Comparison of ENCODE assay signal across 1 cellular context in the genomic region with DNA sequence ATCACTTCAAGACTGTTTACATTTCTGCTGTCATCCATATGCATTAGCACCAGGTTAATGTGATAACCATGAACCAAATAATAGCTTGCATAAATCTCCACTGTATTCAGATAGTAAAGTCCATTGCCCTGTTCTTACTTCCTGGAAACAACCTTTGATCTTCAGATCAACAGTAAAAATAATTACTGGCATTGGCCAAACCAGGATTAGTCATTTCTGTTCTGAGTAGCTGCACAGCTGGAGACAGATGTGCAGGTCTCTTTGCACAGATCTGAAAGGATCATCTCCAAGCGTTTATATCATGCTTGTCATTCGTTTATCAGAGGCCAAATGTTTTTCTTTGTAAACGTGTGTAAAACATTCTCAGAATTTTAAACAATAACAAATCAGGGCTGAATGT.
TF ChIP-seq lines count a peak whose summit lies in the region.

No MANE protein-coding gene starts in this region.

TF ChIP-seq in HCT116, 20 proteins besides CTCF, POLR2A, EP300 and RAD21:
- TF ChIP-seq SRF (IDR thresholded peaks at IDR 0.05; ENCODE audit: low read depth) (no peak), TCF7L2 (IDR thresholded peaks at IDR 0.05; ENCODE audit: borderline replicate concordance, extremely low read depth, insufficient read depth, insufficient read length) (peak; percentile 89), ZNF274 (IDR thresholded peaks at IDR 0.05; ENCODE audit: low read depth, low read length) (no peak), SP1 (IDR thresholded peaks at IDR 0.05; ENCODE audit: low read depth) (no peak)
TF ChIP-seq in HCT116: peak in this region for 1.
